ENCODE assay signal across 7 cellular contexts in genomic region chr16:29348748-29349147, GRCh38. TPM values are rescaled to one million over a fixed set of nuclear protein-coding genes. Genes with fewer than 3 reads are reported as not detected.
DNase-seq lines count a peak whose midpoint lies in the region; ATAC-seq and TF ChIP-seq lines count a peak whose summit lies in the region.
"Not testable (repeated sequence)": the region's sequence is repeated elsewhere in the genome, so short reads cannot be mapped to it uniquely, and the experiment has no call there.
"Had no signal": no experiment of that assay in that cellular context is flagged by ENCODE, and none has a peak within 500 bp of the region (broad histone marks: within the 10 kb centered on the region; RNA-seq: fewer than 3 reads in every experiment).

No MANE protein-coding gene starts in this region.

- not testable (repeated sequence) for H3K9ac ChIP-seq in liver (ENCODE audit: low read depth in 1 of 2, low read length in 2 of 2)

- peak; percentile 67 for ATAC-seq in Right ventricle myocardium superior (ENCODE audit: poor library complexity)
- peak; percentile 55 for ATAC-seq in left ventricle myocardium superior
- peak; percentile 71 for ATAC-seq in sciatic nerve

- H3K27me3 Mint-ChIP-seq in dendritic cell treated with granulocyte-macrophage colony-stimulating factor and Interleukin-4, amounts not matched to agents 40 ng/mL and 50 ng/mL, for 4 days = not testable (repeated sequence)

- not testable (repeated sequence) for H3K27ac ChIP-seq in HEK293 (ENCODE audit: extremely low read depth, low read depth, low read length); liver (ENCODE audit: low read depth in 1 of 2, low read length in 2 of 2)

- not testable (repeated sequence) for TF ChIP-seq CTCF in HEK293 (tag by site-specific recombination; IDR thresholded peaks at IDR 0.05); liver (IDR thresholded peaks at IDR 0.05; ENCODE audit: low read depth, low read length, missing input control)

- 59% methylated on average over 3 of the region's 3 CpGs for WGBS in liver

- not testable (repeated sequence) for H3K27me3 ChIP-seq in liver (ENCODE audit: control insufficient read depth in 4 of 4, insufficient read depth in 4 of 4, low read length in 3 of 4)

- not testable (repeated sequence) for H3K9me3 ChIP-seq in HEK293 (ENCODE audit: control insufficient read depth, insufficient read depth, low read depth, low read length); liver (ENCODE audit: control insufficient read depth in 4 of 4, low read length in 3 of 4)

- not testable (repeated sequence) for H3K4me1 ChIP-seq in HEK293 (ENCODE audit: control insufficient read depth, insufficient read depth, low read length); liver (ENCODE audit: control insufficient read depth in 4 of 4, insufficient read depth in 4 of 4, low read length in 3 of 4)

- H3K4me3 ChIP-seq in HEK293 (ENCODE audit: low read depth, low read length); liver (ENCODE audit: low read depth in 1 of 3, low read length in 3 of 3): not testable (repeated sequence)

- DNase-seq in Right ventricle myocardium superior = peak; percentile 47
- DNase-seq in left ventricle myocardium superior; sciatic nerve (ENCODE audit: low spot score): not testable (repeated sequence)

- peaks cover 40% of the 10 kb centered on the region for H3K4me1 Mint-ChIP-seq in dendritic cell treated with granulocyte-macrophage colony-stimulating factor and Interleukin-4, amounts not matched to agents 40 ng/mL and 50 ng/mL, for 4 days (ENCODE audit: low read depth)

- H3K27ac Mint-ChIP-seq in dendritic cell treated with granulocyte-macrophage colony-stimulating factor and Interleukin-4, amounts not matched to agents 40 ng/mL and 50 ng/mL, for 4 days = peak overlapping the region; percentile 82

- not testable (repeated sequence) for TF ChIP-seq RAD21 in liver (IDR thresholded peaks at IDR 0.05)

- not testable (repeated sequence) for H3K9me3 Mint-ChIP-seq in dendritic cell treated with granulocyte-macrophage colony-stimulating factor and Interleukin-4, amounts not matched to agents 40 ng/mL and 50 ng/mL, for 4 days

- H3K36me3 Mint-ChIP-seq in dendritic cell treated with granulocyte-macrophage colony-stimulating factor and Interleukin-4, amounts not matched to agents 40 ng/mL and 50 ng/mL, for 4 days (ENCODE audit: low read depth) = not testable (repeated sequence)

- intact Hi-C loops in dendritic cell treated with granulocyte-macrophage colony-stimulating factor and Interleukin-4, amounts not matched to agents 40 ng/mL and 50 ng/mL, for 4 days (cut with micrococcal nuclease); Right ventricle myocardium superior (cut with DNase I); left ventricle myocardium superior (cut with micrococcal nuclease); sciatic nerve (cut with DNase I): not testable (repeated sequence)

- H3K36me3 ChIP-seq in HEK293 (ENCODE audit: control insufficient read depth in 2 of 2, insufficient read depth in 1 of 2, low read length in 2 of 2); liver (ENCODE audit: control insufficient read depth in 4 of 4, insufficient read depth in 3 of 4, low read depth in 1 of 4, low read length in 3 of 4): not testable (repeated sequence)

- POLR2A ChIA-PET in HEK293 (lab: Yijun Ruan, JAX) = not testable (repeated sequence)

- H3K4me3 Mint-ChIP-seq in dendritic cell treated with granulocyte-macrophage colony-stimulating factor and Interleukin-4, amounts not matched to agents 40 ng/mL and 50 ng/mL, for 4 days = not testable (repeated sequence)

- CTCF ChIA-PET in HEK293 (lab: Yijun Ruan, JAX) = not testable (repeated sequence)

TF ChIP-seq in HEK293, 187 proteins besides CTCF, POLR2A, EP300 and RAD21:
- TF ChIP-seq GLIS1 (tag by site-specific recombination; IDR thresholded peaks at IDR 0.05) = peak; percentile 15; the same call in 1 of the 2 replicates

TF ChIP-seq in liver, 16 proteins besides CTCF, POLR2A, EP300 and RAD21:
- peak; percentile 37 to 51 for TF ChIP-seq RXRA (IDR thresholded peaks at IDR 0.05)
- TF ChIP-seq HNF4A (conservative IDR thresholded peaks at IDR 0.05) = peak in 1 of 2 donors; percentile 7
- TF ChIP-seq NR2F2 (IDR thresholded peaks at IDR 0.05) = peak; percentile 34

RNA-seq across cellular contexts. Expression of gene NPIPB11, which starts 57.8 kb away (rescaled TPM):
- total RNA-seq in Right ventricle myocardium superior (0.27 TPM), left ventricle myocardium superior (0.42 TPM), liver (1 to 10 TPM in 1 of 2 donors, under 1 TPM in 1; 0.05 to 1.8 TPM), sciatic nerve (2.5 TPM)
- under 1 TPM; 0.14 to 0.94 TPM for polyA plus RNA-seq in liver
- total RNA-seq: A172 had no signal
